ENCODE assay signal across 10 cellular contexts in genomic region chr15:92869263-92869940, GRCh38. TPM values are rescaled to one million over a fixed set of nuclear protein-coding genes. Genes with fewer than 3 reads are reported as not detected.
DNase-seq lines count a peak whose midpoint lies in the region; ATAC-seq and TF ChIP-seq lines count a peak whose summit lies in the region.
"Had no signal": no experiment of that assay in that cellular context is flagged by ENCODE, and none has a peak within 500 bp of the region (broad histone marks: within the 10 kb centered on the region; RNA-seq: fewer than 3 reads in every experiment).

No MANE protein-coding gene starts in this region.

- peak overlapping the region; percentile 18 for H3K27ac ChIP-seq in cardiac muscle cell

- ATAC-seq in SK-N-SH treated with all-trans-retinoic acid at 6 μM for 48 hours: peak; percentile 86

- no peaks in the 10 kb centered on the region for H3K36me3 Mint-ChIP-seq in activated T-cell treated with anti-CD3 and anti-CD28 coated beads, Interleukin-2, amount 50 U/mL, for 24 hours (ENCODE audit: low read depth)

- H3K4me1 ChIP-seq in cardiac muscle cell (ENCODE audit: low read depth): peaks cover 12% of the 10 kb centered on the region

- H3K36me3 ChIP-seq in cardiac muscle cell: no peaks in the 10 kb centered on the region

- no peak overlapping the region for H3K4me3 ChIP-seq in cardiac muscle cell

- peaks cover 2% of the 10 kb centered on the region for H3K4me1 Mint-ChIP-seq in activated T-cell treated with anti-CD3 and anti-CD28 coated beads, Interleukin-2, amount 50 U/mL, for 24 hours (ENCODE audit: low read depth)

- H3K27me3 ChIP-seq in cardiac muscle cell: no peaks in the 10 kb centered on the region

- H3K27me3 Mint-ChIP-seq in activated T-cell treated with anti-CD3 and anti-CD28 coated beads, Interleukin-2, amount 50 U/mL, for 24 hours: no peaks in the 10 kb centered on the region

- H3K9me3 Mint-ChIP-seq in activated T-cell treated with anti-CD3 and anti-CD28 coated beads, Interleukin-2, amount 50 U/mL, for 24 hours: no peaks in the 10 kb centered on the region

- H3K9me3 ChIP-seq in cardiac muscle cell (ENCODE audit: low read depth): no peaks in the 10 kb centered on the region

- TF ChIP-seq CTCF in cardiac muscle cell (IDR thresholded peaks at IDR 0.05; ENCODE audit: low read depth, low read length): no peak

- no peak overlapping the region for H3K4me3 Mint-ChIP-seq in activated T-cell treated with anti-CD3 and anti-CD28 coated beads, Interleukin-2, amount 50 U/mL, for 24 hours

- H3K27ac Mint-ChIP-seq in activated T-cell treated with anti-CD3 and anti-CD28 coated beads, Interleukin-2, amount 50 U/mL, for 24 hours: no peak overlapping the region

- DNase-seq in EL (peak; percentile 86), cardiac muscle cell (ENCODE audit: low read depth in 1 of 2, low spot score in 1 of 2) (peak in 1 of 2 donors; percentile 62), renal cortical epithelial cell (ENCODE audit: low read depth) (peak; percentile 94), OCI-M2 (lab: John Stamatoyannopoulos, UW; ENCODE audit: unreplicated experiment) (no peak)
- no peak for DNase-seq in activated naive CD4-positive, alpha-beta T cell treated with Interleukin-2 at 50 U/mL for 16 hours
- no peak for DNase-seq in activated T-cell treated with anti-CD3 and anti-CD28 coated beads, Interleukin-2, amount 50 U/mL, for 24 hours
- DNase-seq in activated CD4-positive, alpha-beta T cell treated with anti-CD3 and anti-CD28 coated beads for 1 hour: no peak
- DNase-seq: small intestine; stimulated activated naive CD4-positive, alpha-beta T cell had no signal

TF ChIP-seq in SK-N-SH treated with all-trans-retinoic acid at 6 μM for 48 hours, 23 proteins besides CTCF, POLR2A, EP300 and RAD21:
- TF ChIP-seq ARNTL (CRISPR knock-in tag; IDR thresholded peaks at IDR 0.05; ENCODE audit: borderline replicate concordance, low read depth): no peak
- peak; percentile 57 for TF ChIP-seq ISL1 (CRISPR knock-in tag; IDR thresholded peaks at IDR 0.05)
- no peak for TF ChIP-seq GLIS3 (CRISPR knock-in tag; IDR thresholded peaks at IDR 0.05)

RNA-seq across cellular contexts. Expression of gene CHD2, which starts 30.7 kb away (rescaled TPM):
- total RNA-seq in cardiac muscle cell (49.5 and 118 TPM in 2 replicates), renal cortical epithelial cell (35.4 and 92.3 TPM in 2 replicates)
- 60.8 and 90.6 TPM in 2 replicates for polyA plus RNA-seq in cardiac muscle cell

Comparison
In these comparisons a context has a peak if more than half of its experiments do, and no peak if none do; other contexts are left out.
1. DNase-seq: peak in EL (single experiment) and renal cortical epithelial cell (single experiment); none in activated naive CD4-positive, alpha-beta T cell treated with Interleukin-2 at 50 U/mL for 16 hours (single experiment), activated T-cell treated with anti-CD3 and anti-CD28 coated beads, Interleukin-2, amount 50 U/mL, for 24 hours (single experiment), OCI-M2 (single experiment) and activated CD4-positive, alpha-beta T cell treated with anti-CD3 and anti-CD28 coated beads for 1 hour (single experiment).